In genomic region chr11:34658071-34659015, GRCh38 we compare ENCODE assay signal across 1 cellular context.
TF ChIP-seq lines count a peak whose summit lies in the region.

No MANE protein-coding gene starts in this region.

TF ChIP-seq in GM23338, 12 proteins besides CTCF, POLR2A, EP300 and RAD21 (continued from another document):
- TF ChIP-seq, protein P1, sequence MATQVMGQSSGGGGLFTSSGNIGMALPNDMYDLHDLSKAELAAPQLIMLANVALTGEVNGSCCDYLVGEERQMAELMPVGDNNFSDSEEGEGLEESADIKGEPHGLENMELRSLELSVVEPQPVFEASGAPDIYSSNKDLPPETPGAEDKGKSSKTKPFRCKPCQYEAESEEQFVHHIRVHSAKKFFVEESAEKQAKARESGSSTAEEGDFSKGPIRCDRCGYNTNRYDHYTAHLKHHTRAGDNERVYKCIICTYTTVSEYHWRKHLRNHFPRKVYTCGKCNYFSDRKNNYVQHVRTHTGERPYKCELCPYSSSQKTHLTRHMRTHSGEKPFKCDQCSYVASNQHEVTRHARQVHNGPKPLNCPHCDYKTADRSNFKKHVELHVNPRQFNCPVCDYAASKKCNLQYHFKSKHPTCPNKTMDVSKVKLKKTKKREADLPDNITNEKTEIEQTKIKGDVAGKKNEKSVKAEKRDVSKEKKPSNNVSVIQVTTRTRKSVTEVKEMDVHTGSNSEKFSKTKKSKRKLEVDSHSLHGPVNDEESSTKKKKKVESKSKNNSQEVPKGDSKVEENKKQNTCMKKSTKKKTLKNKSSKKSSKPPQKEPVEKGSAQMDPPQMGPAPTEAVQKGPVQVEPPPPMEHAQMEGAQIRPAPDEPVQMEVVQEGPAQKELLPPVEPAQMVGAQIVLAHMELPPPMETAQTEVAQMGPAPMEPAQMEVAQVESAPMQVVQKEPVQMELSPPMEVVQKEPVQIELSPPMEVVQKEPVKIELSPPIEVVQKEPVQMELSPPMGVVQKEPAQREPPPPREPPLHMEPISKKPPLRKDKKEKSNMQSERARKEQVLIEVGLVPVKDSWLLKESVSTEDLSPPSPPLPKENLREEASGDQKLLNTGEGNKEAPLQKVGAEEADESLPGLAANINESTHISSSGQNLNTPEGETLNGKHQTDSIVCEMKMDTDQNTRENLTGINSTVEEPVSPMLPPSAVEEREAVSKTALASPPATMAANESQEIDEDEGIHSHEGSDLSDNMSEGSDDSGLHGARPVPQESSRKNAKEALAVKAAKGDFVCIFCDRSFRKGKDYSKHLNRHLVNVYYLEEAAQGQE (IDR thresholded peaks at IDR 0.05; ENCODE audit: unreplicated experiment), result no peak
- TF ChIP-seq, protein P2, sequence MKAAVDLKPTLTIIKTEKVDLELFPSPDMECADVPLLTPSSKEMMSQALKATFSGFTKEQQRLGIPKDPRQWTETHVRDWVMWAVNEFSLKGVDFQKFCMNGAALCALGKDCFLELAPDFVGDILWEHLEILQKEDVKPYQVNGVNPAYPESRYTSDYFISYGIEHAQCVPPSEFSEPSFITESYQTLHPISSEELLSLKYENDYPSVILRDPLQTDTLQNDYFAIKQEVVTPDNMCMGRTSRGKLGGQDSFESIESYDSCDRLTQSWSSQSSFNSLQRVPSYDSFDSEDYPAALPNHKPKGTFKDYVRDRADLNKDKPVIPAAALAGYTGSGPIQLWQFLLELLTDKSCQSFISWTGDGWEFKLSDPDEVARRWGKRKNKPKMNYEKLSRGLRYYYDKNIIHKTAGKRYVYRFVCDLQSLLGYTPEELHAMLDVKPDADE (IDR thresholded peaks at IDR 0.05), result no peak
- no peak for TF ChIP-seq EZH2phosphoT487 (IDR thresholded peaks at IDR 0.05; ENCODE audit: unreplicated experiment)
- TF ChIP-seq STAT1 (IDR thresholded peaks at IDR 0.05; ENCODE audit: unreplicated experiment), result no peak
- TF ChIP-seq JUNB (IDR thresholded peaks at IDR 0.05; ENCODE audit: unreplicated experiment), result no peak
- TF ChIP-seq ZNF114 (CRISPR knock-in tag; IDR thresholded peaks at IDR 0.05), result no peak
- TF ChIP-seq ZNF331 (CRISPR knock-in tag; IDR thresholded peaks at IDR 0.05; ENCODE audit: low read depth), result no peak
TF ChIP-seq in GM23338: peak in this region for 0.
